14 cellular contexts compared by ENCODE assay signal in the genomic region with DNA sequence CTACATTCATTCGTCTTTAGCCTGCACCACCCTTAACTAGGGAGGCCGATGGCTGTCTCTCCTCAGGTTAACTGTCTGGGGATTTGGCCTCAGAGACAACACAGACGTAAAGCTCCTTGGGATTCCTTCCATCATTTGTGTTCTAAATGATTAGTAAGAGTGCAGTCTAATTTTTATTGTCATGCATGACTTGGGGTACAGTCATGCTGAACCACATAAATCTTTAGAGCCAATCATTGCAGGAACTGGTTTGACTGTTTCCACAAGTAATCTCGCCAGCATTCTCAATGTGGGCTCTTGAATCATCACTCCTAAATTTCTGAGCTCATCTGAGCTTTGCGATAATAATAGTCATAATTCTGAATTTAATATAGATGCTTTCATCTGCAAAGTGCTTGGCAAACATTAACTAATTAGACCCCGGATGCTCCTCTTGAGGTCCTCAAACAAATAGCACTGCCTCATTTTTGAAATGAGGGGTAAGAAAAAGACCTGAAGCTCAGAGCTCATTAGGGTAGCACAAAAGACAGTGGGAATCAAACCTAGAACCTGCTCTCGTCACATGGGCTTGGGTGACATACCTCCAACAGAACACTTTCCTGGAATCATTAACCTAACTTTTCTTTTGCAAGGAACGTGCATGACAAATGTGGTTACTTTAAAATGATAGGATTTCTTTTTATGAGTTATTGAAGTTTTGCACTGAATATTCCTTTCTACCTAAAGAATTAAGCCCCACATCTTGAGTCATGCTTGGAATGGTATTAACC.
DNase-seq lines count a peak whose midpoint lies in the region; TF ChIP-seq lines count a peak whose summit lies in the region.
"Had no signal": no experiment of that assay in that cellular context is flagged by ENCODE, and none has a peak within 500 bp of the region (broad histone marks: within the 10 kb centered on the region; RNA-seq: fewer than 3 reads in every experiment).

No MANE protein-coding gene starts in this region.

- no peaks in the 10 kb centered on the region for H3K9me3 Mint-ChIP-seq in activated CD4-positive, alpha-beta T cell treated with anti-CD3 and anti-CD28 coated beads, Interleukin-2, amount 10 ng/mL, durations not matched to agents 24 days and 14 days
- H3K9me3 Mint-ChIP-seq in activated CD4-positive, alpha-beta T cell treated with anti-CD3 and anti-CD28 coated beads, Interleukin-2, amount 10 ng/mL, durations not matched to agents 7 days and 5 days: no peaks in the 10 kb centered on the region
- H3K9me3 Mint-ChIP-seq: activated CD4-positive, alpha-beta memory T cell treated with anti-CD3 and anti-CD28 coated beads, Interleukin-2, amount 10 ng/mL, durations not matched to agents 7 days and 5 days had no signal

- H3K9me3 ChIP-seq in prostate gland: no peaks in the 10 kb centered on the region

- CTCF ChIA-PET in activated CD4-positive, alpha-beta T cell treated with anti-CD3 and anti-CD28 coated beads, Interleukin-2, amount 10 ng/mL, durations not matched to agents 7 days and 5 days (lab: Charles Lee): no interaction called here

- no peaks in the 10 kb centered on the region for H3K36me3 Mint-ChIP-seq in activated CD4-positive, alpha-beta T cell treated with anti-CD3 and anti-CD28 coated beads, Interleukin-2, amount 10 ng/mL, durations not matched to agents 24 days and 14 days (ENCODE audit: low read depth)
- no peaks in the 10 kb centered on the region for H3K36me3 Mint-ChIP-seq in activated CD4-positive, alpha-beta T cell treated with anti-CD3 and anti-CD28 coated beads, Interleukin-2, amount 10 ng/mL, durations not matched to agents 7 days and 5 days (ENCODE audit: low read depth)

- no peaks in the 10 kb centered on the region for H3K4me1 ChIP-seq in prostate gland (replicated peaks)

- TF ChIP-seq CTCF in prostate gland (IDR thresholded peaks at IDR 0.05): no peak

- no peak overlapping the region for H3K4me3 Mint-ChIP-seq in activated CD4-positive, alpha-beta T cell treated with anti-CD3 and anti-CD28 coated beads, Interleukin-2, amount 10 ng/mL, durations not matched to agents 24 days and 14 days
- H3K4me3 Mint-ChIP-seq in activated CD4-positive, alpha-beta T cell treated with anti-CD3 and anti-CD28 coated beads, Interleukin-2, amount 10 ng/mL, durations not matched to agents 7 days and 5 days: no peak overlapping the region
- H3K4me3 Mint-ChIP-seq: activated CD4-positive, alpha-beta memory T cell treated with anti-CD3 and anti-CD28 coated beads, Interleukin-2, amount 10 ng/mL, durations not matched to agents 7 days and 5 days; central memory CD8-positive, alpha-beta T cell had no signal

- H3K27me3 ChIP-seq in prostate gland (replicated peaks; ENCODE audit: insufficient read depth): no peaks in the 10 kb centered on the region

- POLR2A ChIA-PET in activated CD4-positive, alpha-beta T cell treated with anti-CD3 and anti-CD28 coated beads, Interleukin-2, amount 10 ng/mL, durations not matched to agents 7 days and 5 days (lab: Charles Lee): no interaction called here

- H3K27ac ChIP-seq in prostate gland: no peak overlapping the region

- intact Hi-C loops in prostate gland (cut with DNase I): no loop called here
- intact Hi-C loops in activated CD4-positive, alpha-beta T cell treated with anti-CD3 and anti-CD28 coated beads, Interleukin-2, amount 10 ng/mL, durations not matched to agents 24 days and 14 days (cut with micrococcal nuclease): no loop called here

- no peaks in the 10 kb centered on the region for H3K4me1 Mint-ChIP-seq in activated CD4-positive, alpha-beta T cell treated with anti-CD3 and anti-CD28 coated beads, Interleukin-2, amount 10 ng/mL, durations not matched to agents 24 days and 14 days
- H3K4me1 Mint-ChIP-seq in activated CD4-positive, alpha-beta T cell treated with anti-CD3 and anti-CD28 coated beads, Interleukin-2, amount 10 ng/mL, durations not matched to agents 7 days and 5 days: no peaks in the 10 kb centered on the region
- H3K4me1 Mint-ChIP-seq: activated CD4-positive, alpha-beta memory T cell treated with anti-CD3 and anti-CD28 coated beads, Interleukin-2, amount 10 ng/mL, durations not matched to agents 7 days and 5 days; central memory CD8-positive, alpha-beta T cell had no signal

- in situ Hi-C loops in Caki2 (cut with HindIII; ENCODE audit: low pct_unique_long_range_greater_than_20kb, low sequenced_read_pairs): no loop called here

- no peak overlapping the region for H3K27ac Mint-ChIP-seq in activated CD4-positive, alpha-beta T cell treated with anti-CD3 and anti-CD28 coated beads, Interleukin-2, amount 10 ng/mL, durations not matched to agents 24 days and 14 days
- H3K27ac Mint-ChIP-seq in activated CD4-positive, alpha-beta T cell treated with anti-CD3 and anti-CD28 coated beads, Interleukin-2, amount 10 ng/mL, durations not matched to agents 7 days and 5 days: no peak overlapping the region
- H3K27ac Mint-ChIP-seq: activated CD4-positive, alpha-beta memory T cell treated with anti-CD3 and anti-CD28 coated beads, Interleukin-2, amount 10 ng/mL, durations not matched to agents 7 days and 5 days had no signal

- H3K27me3 Mint-ChIP-seq in activated CD4-positive, alpha-beta T cell treated with anti-CD3 and anti-CD28 coated beads, Interleukin-2, amount 10 ng/mL, durations not matched to agents 24 days and 14 days: peaks cover 11% of the 10 kb centered on the region
- H3K27me3 Mint-ChIP-seq in activated CD4-positive, alpha-beta T cell treated with anti-CD3 and anti-CD28 coated beads, Interleukin-2, amount 10 ng/mL, durations not matched to agents 7 days and 5 days: peaks cover 5% of the 10 kb centered on the region

- H3K36me3 ChIP-seq in prostate gland: no peaks in the 10 kb centered on the region

- DNase-seq in Caki2 (ENCODE audit: low read depth): peak; percentile 74
- DNase-seq in NCI-H1417 treated with DMSO at 0.1 percent for 48 hours (lab: John Stamatoyannopoulos, UW): peak; percentile 3
- DNase-seq in amniotic stem cell (lab: John Stamatoyannopoulos, UW): peak; percentile 84
- DNase-seq in left kidney (ENCODE audit: low read depth, low spot score): peak; percentile 44
- DNase-seq in prostate gland (ENCODE audit: low spot score): no peak
- DNase-seq in SW480 (ENCODE audit: low spot score): no peak
- no peak for DNase-seq in activated CD4-positive, alpha-beta T cell treated with anti-CD3 and anti-CD28 coated beads, Interleukin-2, amount 10 ng/mL, durations not matched to agents 24 days and 14 days
- DNase-seq in activated CD4-positive, alpha-beta T cell treated with anti-CD3 and anti-CD28 coated beads, Interleukin-2, amount 10 ng/mL, durations not matched to agents 7 days and 5 days: no peak
- DNase-seq: activated CD4-positive, alpha-beta memory T cell treated with anti-CD3 and anti-CD28 coated beads, Interleukin-2, amount 10 ng/mL, durations not matched to agents 7 days and 5 days; activated gamma-delta T cell; midbrain; NCI-H345; stimulated activated CD8-positive, alpha-beta memory T cell treated with anti-CD3 and anti-CD28 coated beads, Interleukin-4, amount 100 ng/mL, for 48 hours had no signal

- 81% methylated on average over 8 of the region's 8 CpGs for WGBS in prostate gland

- H3K4me3 ChIP-seq in prostate gland: no peak overlapping the region

- no peak for TF ChIP-seq POLR2A in prostate gland (IDR thresholded peaks at IDR 0.05)

Comparison
In these comparisons a context has a peak if more than half of its experiments do, and no peak if none do; other contexts are left out.
1. DNase-seq: peak in Caki2 (single experiment), NCI-H1417 treated with DMSO at 0.1 percent for 48 hours (single experiment), amniotic stem cell (single experiment) and left kidney (single experiment); none in prostate gland (single experiment), SW480 (single experiment), activated CD4-positive, alpha-beta T cell treated with anti-CD3 and anti-CD28 coated beads, Interleukin-2, amount 10 ng/mL, durations not matched to agents 24 days and 14 days (single experiment) and activated CD4-positive, alpha-beta T cell treated with anti-CD3 and anti-CD28 coated beads, Interleukin-2, amount 10 ng/mL, durations not matched to agents 7 days and 5 days (single experiment).